In genomic region chr2:177148477-177149154, GRCh38 we compare ENCODE assay signal across 1 cellular context.
A peak's percentile ranks its signal among the peaks of the same experiment; 100 is the strongest.
TF ChIP-seq lines count a peak whose summit lies in the region.

No MANE protein-coding gene starts in this region.

TF ChIP-seq in HepG2, 621 proteins besides CTCF, POLR2A, EP300 and RAD21 (continued from another document):
- TF ChIP-seq ZBTB25 (CRISPR knock-in tag; IDR thresholded peaks at IDR 0.05) (0 out of 2 replicates have a peak, but pooled peaks have one; percentile 45), NFYB (CRISPR knock-in tag; IDR thresholded peaks at IDR 0.05) (0 out of 2 replicates have a peak, but pooled peaks have one; percentile 6), IKZF5 (CRISPR knock-in tag; IDR thresholded peaks at IDR 0.05) (peak; percentile 41; the same call in 1 of the 2 replicates), TAF1 (CRISPR knock-in tag; IDR thresholded peaks at IDR 0.05) (no peak), SMAD3 (CRISPR knock-in tag; IDR thresholded peaks at IDR 0.05) (peak; percentile 45; the same call in 1 of the 2 replicates), POGZ (CRISPR knock-in tag; IDR thresholded peaks at IDR 0.05) (0 out of 2 replicates have a peak, but pooled peaks have one; percentile 10), CEBPG (CRISPR knock-in tag; IDR thresholded peaks at IDR 0.05) (no peak), DZIP1 (CRISPR knock-in tag; IDR thresholded peaks at IDR 0.05) (no peak), ZNF503 (CRISPR knock-in tag; IDR thresholded peaks at IDR 0.05) (no peak), ZNF878 (CRISPR knock-in tag; IDR thresholded peaks at IDR 0.05) (peak; percentile 19; the same call in 1 of the 2 replicates), FOSL2 (CRISPR knock-in tag; IDR thresholded peaks at IDR 0.05) (no peak; the same call in 1 of the 2 replicates), SMC3 (IDR thresholded peaks at IDR 0.05; ENCODE audit: low read length) (peak; percentile 57), NFKBIZ (CRISPR knock-in tag; IDR thresholded peaks at IDR 0.05) (peak; percentile 58; the same call in 1 of the 2 replicates), ZNF598 (CRISPR knock-in tag; IDR thresholded peaks at IDR 0.05; ENCODE audit: borderline replicate concordance) (0 out of 2 replicates have a peak, but pooled peaks have one; percentile 61), ZMYM4 (CRISPR knock-in tag; IDR thresholded peaks at IDR 0.05) (peak; percentile 39; the same call in 1 of the 2 replicates), ZNF589 (CRISPR knock-in tag; conservative IDR thresholded peaks at IDR 0.05) (0 out of 2 replicates have a peak, but pooled peaks have one; percentile 22), KDM2A (CRISPR knock-in tag; IDR thresholded peaks at IDR 0.05; ENCODE audit: borderline replicate concordance, low read depth) (peak; percentile 82), ZNF546 (CRISPR knock-in tag; conservative IDR thresholded peaks at IDR 0.05) (no peak), FOXK1 (CRISPR knock-in tag; IDR thresholded peaks at IDR 0.05; ENCODE audit: borderline replicate concordance, low read depth) (0 out of 2 replicates have a peak, but pooled peaks have one; percentile 11), FOXA3 (CRISPR knock-in tag; IDR thresholded peaks at IDR 0.05) (peak; percentile 54), EZH2 (conservative IDR thresholded peaks at IDR 0.05; ENCODE audit: low read depth, low read length) (peak; percentile 83; the same call in 1 of the 2 replicates), TARDBP (CRISPR knock-in tag; IDR thresholded peaks at IDR 0.05) (peak; percentile 8; the same call in 1 of the 2 replicates), BORCS8-MEF2B (CRISPR knock-in tag; IDR thresholded peaks at IDR 0.05) (no peak; the same call in 1 of the 2 replicates), ZSCAN25 (CRISPR knock-in tag; IDR thresholded peaks at IDR 0.05) (no peak), SP140L (CRISPR knock-in tag; IDR thresholded peaks at IDR 0.05; ENCODE audit: borderline replicate concordance) (peak; percentile 68; the same call in 1 of the 2 replicates), ERF (CRISPR knock-in tag; IDR thresholded peaks at IDR 0.05) (peak; percentile 59), CCAR2 (optimal IDR thresholded peaks at IDR 0.05; ENCODE audit: low read depth, low read length) (no peak), UBTF (CRISPR knock-in tag; IDR thresholded peaks at IDR 0.05) (0 out of 2 replicates have a peak, but pooled peaks have one; percentile 34)
